Comparison of ENCODE assay signal across 8 cellular contexts in genomic region chr2:64204006-64204632, GRCh38. TPM values are rescaled to one million over a fixed set of nuclear protein-coding genes. Genes with fewer than 3 reads are reported as not detected.
DNase-seq lines count a peak whose midpoint lies in the region; ATAC-seq and TF ChIP-seq lines count a peak whose summit lies in the region.

No MANE protein-coding gene starts in this region.

- H3K36me3 ChIP-seq in esophagus muscularis mucosa = no peaks in the 10 kb centered on the region
- no peaks in the 10 kb centered on the region for H3K36me3 ChIP-seq in uterus
- H3K36me3 ChIP-seq in HAP-1 (replicated peaks) = no peaks in the 10 kb centered on the region

- CTCF ChIA-PET in activated CD8-positive, alpha-beta memory T cell treated with anti-CD3 and anti-CD28 coated beads, Interleukin-2, amount 10 ng/mL, durations not matched to agents 7 days and 5 days (lab: Charles Lee) = interaction anchor here (1.0 to 2.9 kb wide), 4 partner anchors 8 to 24 kb away, joined by 3 to 9 read pairs (median 3); no protein-coding TSS in a partner anchor

- ATAC-seq in GM19468 (IDR thresholded peaks at IDR 0.05; ENCODE audit: extremely low read depth, unreplicated experiment) = peak; percentile 27
- ATAC-seq in HG03571 (IDR thresholded peaks at IDR 0.05; ENCODE audit: unreplicated experiment) = peak; percentile 70
- peak; percentile 64 for ATAC-seq in activated CD8-positive, alpha-beta memory T cell treated with anti-CD3 and anti-CD28 coated beads, Interleukin-2, amount 10 ng/mL, durations not matched to agents 7 days and 5 days

- H3K4me1 ChIP-seq in esophagus muscularis mucosa (peaks cover 27 to 47% (median 45%) of the 10 kb centered on the region in 4 donors), uterus (peaks cover 10 to 11% of the 10 kb centered on the region in 2 donors), HAP-1 (peaks cover 26% of the 10 kb centered on the region)

- DNase-seq in Caki2 (ENCODE audit: low read depth) (peak; percentile 6), esophagus muscularis mucosa (ENCODE audit: extremely low spot score) (no peak), neural crest cell (ENCODE audit: low read depth, low spot score) (peak; percentile 4), uterus (no peak), HAP-1 (ENCODE audit: low spot score in 2 of 2) (no peak)
- peak; percentile 48 for DNase-seq in activated CD8-positive, alpha-beta memory T cell treated with anti-CD3 and anti-CD28 coated beads, Interleukin-2, amount 10 ng/mL, durations not matched to agents 7 days and 5 days

- peaks cover 6% of the 10 kb centered on the region for H3K9me3 Mint-ChIP-seq in activated CD8-positive, alpha-beta memory T cell treated with anti-CD3 and anti-CD28 coated beads, Interleukin-2, amount 10 ng/mL, durations not matched to agents 7 days and 5 days (ENCODE audit: low read depth)
- peaks cover 4% of the 10 kb centered on the region for H3K9me3 Mint-ChIP-seq in neural crest cell

- intact Hi-C loops in esophagus muscularis mucosa (cut with DNase I) = loop anchor here (10.0 kb wide), 1 partner anchor 59 kb away; the partner anchor contains the start of gene PELI1
- intact Hi-C loops in uterus (cut with DNase I; ENCODE audit: low total_unique reads) = loop anchor here (10.0 kb wide), 1 partner anchor 59 kb away; the partner anchor contains the start of gene PELI1

- H3K4me3 ChIP-seq in esophagus muscularis mucosa (peak overlapping the region; percentile 22 to 39 (median 34)), uterus (no peak overlapping the region), HAP-1 (no peak overlapping the region)

- H3K9me3 ChIP-seq in esophagus muscularis mucosa = no peaks in the 10 kb centered on the region
- no peaks in the 10 kb centered on the region for H3K9me3 ChIP-seq in uterus
- H3K9me3 ChIP-seq in HAP-1 = no peaks in the 10 kb centered on the region

- peaks cover 13% of the 10 kb centered on the region for H3K36me3 Mint-ChIP-seq in activated CD8-positive, alpha-beta memory T cell treated with anti-CD3 and anti-CD28 coated beads, Interleukin-2, amount 10 ng/mL, durations not matched to agents 7 days and 5 days
- H3K36me3 Mint-ChIP-seq in neural crest cell (ENCODE audit: low read depth) = no peaks in the 10 kb centered on the region

- in situ Hi-C loops in Caki2 (cut with HindIII; ENCODE audit: low pct_unique_long_range_greater_than_20kb, low sequenced_read_pairs) = no loop called here
- in situ Hi-C loops in HAP-1 (cut with MboI; ENCODE audit: low sequenced_read_pairs) = no loop called here

- no peak for TF ChIP-seq EP300 in esophagus muscularis mucosa (IDR thresholded peaks at IDR 0.05)

- peaks cover 52% of the 10 kb centered on the region for H3K4me1 Mint-ChIP-seq in activated CD8-positive, alpha-beta memory T cell treated with anti-CD3 and anti-CD28 coated beads, Interleukin-2, amount 10 ng/mL, durations not matched to agents 7 days and 5 days
- H3K4me1 Mint-ChIP-seq in neural crest cell = peaks cover 35% of the 10 kb centered on the region

- TF ChIP-seq POLR2A in esophagus muscularis mucosa (IDR thresholded peaks at IDR 0.05; ENCODE audit: low read depth) (no peak), uterus (IDR thresholded peaks at IDR 0.05) (no peak)

- peak overlapping the region; percentile 58 for H3K4me3 Mint-ChIP-seq in activated CD8-positive, alpha-beta memory T cell treated with anti-CD3 and anti-CD28 coated beads, Interleukin-2, amount 10 ng/mL, durations not matched to agents 7 days and 5 days
- peak overlapping the region; percentile 27 for H3K4me3 Mint-ChIP-seq in neural crest cell

- H3K27me3 ChIP-seq in esophagus muscularis mucosa (no peaks in the 10 kb centered on the region), uterus (no peaks in the 10 kb centered on the region), HAP-1 (ENCODE audit: low read depth) (no peaks in the 10 kb centered on the region)

- H3K27ac ChIP-seq in esophagus muscularis mucosa (replicated peaks in 1 of 4) = peak overlapping the region; percentile 79 to 86 (median 82)
- H3K27ac ChIP-seq in uterus = peak overlapping the region; percentile 85 to 91

- TF ChIP-seq CTCF in esophagus muscularis mucosa (IDR thresholded peaks at IDR 0.05) (no peak), neural crest cell (conservative IDR thresholded peaks at IDR 0.05) (no peak), uterus (IDR thresholded peaks at IDR 0.05) (no peak)

- 24% methylated on average over 12 of the region's 12 CpGs for WGBS in esophagus muscularis mucosa

- no peaks in the 10 kb centered on the region for H3K27me3 Mint-ChIP-seq in activated CD8-positive, alpha-beta memory T cell treated with anti-CD3 and anti-CD28 coated beads, Interleukin-2, amount 10 ng/mL, durations not matched to agents 7 days and 5 days
- no peaks in the 10 kb centered on the region for H3K27me3 Mint-ChIP-seq in neural crest cell (ENCODE audit: low read depth)

- H3K27ac Mint-ChIP-seq in activated CD8-positive, alpha-beta memory T cell treated with anti-CD3 and anti-CD28 coated beads, Interleukin-2, amount 10 ng/mL, durations not matched to agents 7 days and 5 days = peak overlapping the region; percentile 80
- H3K27ac Mint-ChIP-seq in neural crest cell (ENCODE audit: unreplicated experiment) = peak overlapping the region; percentile 92

RNA-seq across cellular contexts. Expression of gene PELI1, which starts 59.9 kb away (rescaled TPM):
- 8.4 and 10.9 TPM in 2 replicates for total RNA-seq in Caki2 (2014; rRNA removed; shearing (Covaris generic); ENCODE audit: low replicate concordance)
- 10 to 100 TPM; 39.0 to 40.1 TPM for total RNA-seq in activated CD8-positive, alpha-beta memory T cell treated with anti-CD3 and anti-CD28 coated beads, Interleukin-2, amount 10 ng/mL, durations not matched to agents 7 days and 5 days
- total RNA-seq in esophagus muscularis mucosa (10 to 100 TPM; 13.7 to 31.1 (median 19.7) TPM), neural crest cell (47.3 and 52.1 TPM in 2 replicates), uterus (10 to 100 TPM; 26.2 to 54.7 (median 37.4) TPM)

Comparison
In these comparisons a context has a peak if more than half of its experiments do, and no peak if none do; other contexts are left out.
1. DNase-seq: peak in Caki2 (single experiment), activated CD8-positive, alpha-beta memory T cell treated with anti-CD3 and anti-CD28 coated beads, Interleukin-2, amount 10 ng/mL, durations not matched to agents 7 days and 5 days (single experiment) and neural crest cell (single experiment); none in esophagus muscularis mucosa (single experiment), uterus (0 of 2) and HAP-1 (0 of 2).
2. H3K4me3 ChIP-seq: peak in esophagus muscularis mucosa (4 of 4); none in uterus (0 of 2) and HAP-1 (single experiment).
3. Peak in every context shown above with its lines, with median percentiles within 50 percentile points of each other: ATAC-seq.